24 cellular contexts compared by ENCODE assay signal in the genomic region with DNA sequence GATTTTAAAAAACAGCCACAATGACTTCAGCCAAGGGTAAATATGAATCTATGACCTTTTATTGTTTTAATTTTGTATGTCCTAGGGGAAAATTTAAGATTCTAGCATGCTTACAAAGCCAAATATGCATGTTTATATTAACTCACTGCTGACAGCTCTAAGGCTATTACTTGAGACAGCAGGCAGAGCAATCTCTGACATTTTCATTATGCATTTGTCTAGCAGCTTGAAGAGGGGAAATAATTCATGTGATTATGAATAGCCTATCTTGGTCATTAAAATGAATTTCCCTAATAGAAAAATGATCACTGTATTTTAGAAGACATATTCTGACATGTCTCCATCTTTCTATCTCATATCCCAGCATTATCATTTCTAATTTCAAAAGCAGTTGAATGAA.
"Had no signal": no experiment of that assay in that cellular context is flagged by ENCODE, and none has a peak within 500 bp of the region (broad histone marks: within the 10 kb centered on the region; RNA-seq: fewer than 3 reads in every experiment).

No MANE protein-coding gene starts in this region.

- H3K9me3 Mint-ChIP-seq: dendritic cell treated with granulocyte-macrophage colony-stimulating factor and Interleukin-4, amounts not matched to agents 40 ng/mL and 50 ng/mL, for 4 days; effector memory CD8-positive, alpha-beta T cell; endodermal cell had no signal

- ATAC-seq: effector memory CD8-positive, alpha-beta T cell; esophagus mucosa; foreskin keratinocyte; gastrocnemius medialis; gastroesophageal sphincter; heart right ventricle had no signal

- H3K4me3 Mint-ChIP-seq: dendritic cell treated with granulocyte-macrophage colony-stimulating factor and Interleukin-4, amounts not matched to agents 40 ng/mL and 50 ng/mL, for 4 days; effector memory CD8-positive, alpha-beta T cell; endodermal cell had no signal

- H3K4me2 ChIP-seq: hepatocyte had no signal

- H3K79me2 ChIP-seq: hepatocyte had no signal

- H3K4me1 ChIP-seq: colonic mucosa, esophagus muscularis mucosa, esophagus squamous epithelium, foreskin keratinocyte, gastrocnemius medialis, gastroesophageal sphincter, heart right ventricle had no signal

- H2AFZ ChIP-seq: hepatocyte had no signal

- H3K27me3 Mint-ChIP-seq: dendritic cell treated with granulocyte-macrophage colony-stimulating factor and Interleukin-4, amounts not matched to agents 40 ng/mL and 50 ng/mL, for 4 days had no signal

- DNase-seq: colonic mucosa; cortex of kidney; dermis blood vessel endothelial cell; dorsolateral prefrontal cortex; effector CD4-positive, alpha-beta T cell; effector CD8-positive, alpha-beta T cell; effector memory CD4-positive, alpha-beta T cell; effector memory CD8-positive, alpha-beta T cell; endodermal cell; erythroblast; esophagus squamous epithelium; foreskin fibroblast; foreskin keratinocyte; gastrocnemius medialis; glutamatergic neuron; head of caudate nucleus; heart right ventricle had no signal

- H3K27ac Mint-ChIP-seq: dendritic cell treated with granulocyte-macrophage colony-stimulating factor and Interleukin-4, amounts not matched to agents 40 ng/mL and 50 ng/mL, for 4 days; effector memory CD8-positive, alpha-beta T cell; endodermal cell had no signal

- H3K27me3 ChIP-seq: colonic mucosa, esophagus muscularis mucosa, esophagus squamous epithelium, gastrocnemius medialis, gastroesophageal sphincter, heart right ventricle, hepatocyte had no signal

- H3K36me3 ChIP-seq: colonic mucosa, esophagus squamous epithelium, gastrocnemius medialis, gastroesophageal sphincter had no signal

- H3K9me3 ChIP-seq: colonic mucosa, esophagus muscularis mucosa, esophagus squamous epithelium, gastrocnemius medialis, gastroesophageal sphincter, heart right ventricle had no signal

- H3K27ac ChIP-seq: colonic mucosa, coronary artery, dorsolateral prefrontal cortex, epithelial cell of prostate, esophagus muscularis mucosa, esophagus squamous epithelium, foreskin keratinocyte, gastrocnemius medialis, gastroesophageal sphincter, heart right ventricle, hepatocyte had no signal

- H3K4me3 ChIP-seq: colonic mucosa, coronary artery, dorsolateral prefrontal cortex, esophagus muscularis mucosa, esophagus squamous epithelium, gastrocnemius medialis, gastroesophageal sphincter, heart right ventricle, hepatocyte had no signal
